ENCODE assay signal across 8 cellular contexts in the genomic region with DNA sequence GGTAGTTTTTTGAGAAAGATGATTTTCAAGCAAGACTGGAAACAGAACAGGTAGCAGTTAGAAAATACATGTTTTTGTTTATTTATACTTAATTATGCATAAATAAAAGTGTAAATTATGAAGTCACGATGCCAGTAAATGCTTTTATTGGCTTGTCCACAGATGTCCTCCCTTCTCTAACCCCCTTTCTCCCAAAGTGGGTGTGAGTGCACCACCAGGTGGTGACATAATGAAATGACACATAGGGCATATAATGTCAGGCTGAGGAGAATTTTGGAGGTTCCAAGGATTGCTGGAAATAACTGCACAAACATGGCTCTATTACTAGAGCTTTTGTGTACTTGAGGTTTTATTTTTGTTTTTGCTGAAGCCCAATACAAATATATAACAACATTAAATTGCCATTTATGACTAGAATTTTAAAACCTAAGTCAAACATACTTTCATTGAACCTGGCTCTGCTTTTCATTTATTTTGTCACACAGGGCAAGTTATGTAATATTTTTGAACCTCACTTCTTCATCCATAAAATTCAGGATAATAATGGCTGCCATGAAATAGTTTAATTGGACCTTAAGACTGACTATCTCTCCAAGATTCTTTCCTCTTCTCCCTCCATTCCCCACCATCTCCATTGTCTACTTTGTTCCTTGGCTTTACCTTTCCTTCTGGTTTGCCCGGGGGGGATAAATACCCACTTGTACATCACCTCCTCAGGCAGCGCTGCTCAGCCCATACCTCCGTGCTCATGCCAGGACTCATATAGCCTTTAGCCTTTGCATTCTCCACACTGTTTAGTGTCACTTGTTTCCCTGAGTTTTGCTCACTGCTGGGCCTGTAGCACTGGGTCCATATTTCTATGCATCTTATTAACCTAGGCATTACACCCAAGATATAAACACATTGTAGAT.
DNase-seq lines count a peak whose midpoint lies in the region; ATAC-seq and TF ChIP-seq lines count a peak whose summit lies in the region.

No MANE protein-coding gene starts in this region.

- no peak overlapping the region for H3K27ac Mint-ChIP-seq in endodermal cell

- no peak overlapping the region for H3K4me3 Mint-ChIP-seq in endodermal cell

- no peak overlapping the region for H3K9ac ChIP-seq in OCI-LY3 (ENCODE audit: low read length)
- H3K9ac ChIP-seq in endodermal cell (ENCODE audit: extremely low read depth, low read length, poor library complexity, severe bottlenecking), result no peak overlapping the region

- peaks cover 3% of the 10 kb centered on the region for H3K4me1 Mint-ChIP-seq in endodermal cell

- no peak overlapping the region for H3K4me2 ChIP-seq in OCI-LY3 (ENCODE audit: low read length)

- no peaks in the 10 kb centered on the region for H4K20me1 ChIP-seq in OCI-LY3 (ENCODE audit: insufficient read depth, low read length)

- H3K27ac ChIP-seq in OCI-LY3 (ENCODE audit: low read length) (no peak overlapping the region), endodermal cell (ENCODE audit: low read depth, low read length) (no peak overlapping the region), neutrophil (no peak overlapping the region), right cardiac atrium (ENCODE audit: low read length) (no peak overlapping the region)

- no peaks in the 10 kb centered on the region for H3K4me1 ChIP-seq in OCI-LY3 (ENCODE audit: low read length)
- H3K4me1 ChIP-seq in endodermal cell (ENCODE audit: control insufficient read depth, insufficient read depth, low read length), result no peaks in the 10 kb centered on the region
- H3K4me1 ChIP-seq in neutrophil (ENCODE audit: control insufficient read depth in 1 of 2, insufficient read depth in 1 of 2, low read depth in 1 of 2, low read length in 1 of 2), result no peaks in the 10 kb centered on the region
- H3K4me1 ChIP-seq in right cardiac atrium (ENCODE audit: control insufficient read depth, insufficient read depth, low read length), result no peaks in the 10 kb centered on the region

- H3K79me2 ChIP-seq in OCI-LY3 (ENCODE audit: low read length), result no peaks in the 10 kb centered on the region

- WGBS in endodermal cell (ENCODE audit: insufficient coverage in 1 of 2, insufficient read length in 1 of 2), 2 experiments, result 79 to 100% methylated on average over 2 to 4 of the region's 4 CpGs
- WGBS in right cardiac atrium, result 78% methylated on average over 4 of the region's 4 CpGs

- ATAC-seq in HG03039 (IDR thresholded peaks at IDR 0.05; ENCODE audit: unreplicated experiment) (peak; percentile 72), HG02840 (IDR thresholded peaks at IDR 0.05; ENCODE audit: low FRiP score, unreplicated experiment) (no peak), right cardiac atrium (no peak)

- no peaks in the 10 kb centered on the region for H3K27me3 Mint-ChIP-seq in endodermal cell (ENCODE audit: insufficient read depth)

- H3K9me3 ChIP-seq in OCI-LY3 (ENCODE audit: insufficient read depth, low read length), result no peaks in the 10 kb centered on the region
- H3K9me3 ChIP-seq in endodermal cell (ENCODE audit: control insufficient read depth, low read length), result no peaks in the 10 kb centered on the region
- H3K9me3 ChIP-seq in neutrophil, result no peaks in the 10 kb centered on the region
- no peaks in the 10 kb centered on the region for H3K9me3 ChIP-seq in right cardiac atrium (ENCODE audit: control insufficient read depth, low read length)

- H3K36me3 Mint-ChIP-seq in endodermal cell (ENCODE audit: low read depth), result no peaks in the 10 kb centered on the region

- no peak overlapping the region for H2AFZ ChIP-seq in OCI-LY3 (ENCODE audit: low read depth, low read length)

- H3K36me3 ChIP-seq in OCI-LY3 (replicated peaks; ENCODE audit: low read depth, low read length) (no peaks in the 10 kb centered on the region), endodermal cell (ENCODE audit: control insufficient read depth, insufficient read depth, low read length) (no peaks in the 10 kb centered on the region), neutrophil (no peaks in the 10 kb centered on the region)

- H3K4me3 ChIP-seq in AG10803 (ENCODE audit: low read length) (no peak overlapping the region), GM12864 (ENCODE audit: low read depth, low read length) (no peak overlapping the region), OCI-LY3 (ENCODE audit: low read length) (no peak overlapping the region), endodermal cell (ENCODE audit: low read length) (no peak overlapping the region), neutrophil (ENCODE audit: low read depth in 1 of 2, low read length in 1 of 2) (no peak overlapping the region), right cardiac atrium (ENCODE audit: low read length) (no peak overlapping the region)

- DNase-seq in AG10803 (ENCODE audit: low read depth) (peak; percentile 45), GM12864 (ENCODE audit: low read depth) (peak; percentile 4), endodermal cell (peak; percentile 80), right cardiac atrium (no peak)

- peak; percentile 78 for TF ChIP-seq CTCF in AG10803 (conservative IDR thresholded peaks at IDR 0.05; ENCODE audit: low read length)
- TF ChIP-seq CTCF in GM12864 (IDR thresholded peaks at IDR 0.05; ENCODE audit: low read depth, low read length, missing control alignments), result peak; percentile 64
- TF ChIP-seq CTCF in OCI-LY3 (IDR thresholded peaks at IDR 0.05; ENCODE audit: low read depth, low read length), result peak; percentile 62
- peak; percentile 85 for TF ChIP-seq CTCF in endodermal cell (conservative IDR thresholded peaks at IDR 0.05)
- TF ChIP-seq CTCF in neutrophil (IDR thresholded peaks at IDR 0.05), result peak; percentile 31

- no peaks in the 10 kb centered on the region for H3K27me3 ChIP-seq in OCI-LY3 (ENCODE audit: low read depth, low read length)
- no peaks in the 10 kb centered on the region for H3K27me3 ChIP-seq in endodermal cell (ENCODE audit: control insufficient read depth, insufficient read depth, low read length, poor library complexity, severe bottlenecking)
- no peaks in the 10 kb centered on the region for H3K27me3 ChIP-seq in neutrophil
- no peaks in the 10 kb centered on the region for H3K27me3 ChIP-seq in right cardiac atrium (ENCODE audit: control insufficient read depth, insufficient read depth)

- intact Hi-C loops in right cardiac atrium (cut with DNase I), result no loop called here

- H3K9me3 Mint-ChIP-seq in endodermal cell, result no peaks in the 10 kb centered on the region

Comparison
In these comparisons a context has a peak if more than half of its experiments do, and no peak if none do; other contexts are left out.
1. DNase-seq: peak in AG10803 (single experiment), GM12864 (single experiment) and endodermal cell (single experiment); none in right cardiac atrium (0 of 3).
2. CTCF ChIP-seq: peak in every context shown above with its lines; median percentile 85 in endodermal cell; 78 in AG10803; 64 in GM12864; 62 in OCI-LY3; 31 in neutrophil.